10 cellular contexts compared by ENCODE assay signal in the genomic region with DNA sequence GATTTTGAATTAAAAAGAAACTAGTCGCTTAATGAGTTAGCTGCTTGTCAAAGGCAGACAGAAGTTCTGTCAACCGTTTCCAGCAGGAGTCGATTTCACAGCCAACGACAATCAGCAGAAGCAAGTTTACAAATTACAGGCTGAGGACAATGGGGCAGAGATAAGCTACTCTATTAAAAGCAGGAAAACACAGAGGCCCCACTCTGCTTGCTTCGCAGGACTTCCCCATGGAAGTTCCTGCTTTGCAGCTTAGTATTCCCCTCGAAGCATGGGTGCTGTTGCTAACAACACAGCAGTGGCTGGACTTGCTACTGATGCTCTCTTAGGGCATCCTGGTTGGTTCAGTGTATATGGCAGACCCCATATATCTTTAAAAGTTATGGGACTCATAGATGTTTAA. TPM values are rescaled to one million over a fixed set of nuclear protein-coding genes. Genes with fewer than 3 reads are reported as not detected.
A peak's percentile ranks its signal among the peaks of the same experiment; 100 is the strongest.
DNase-seq lines count a peak whose midpoint lies in the region; ATAC-seq, FAIRE-seq and TF ChIP-seq lines count a peak whose summit lies in the region.
"Had no signal": no experiment of that assay in that cellular context is flagged by ENCODE, and none has a peak within 500 bp of the region (broad histone marks: within the 10 kb centered on the region; RNA-seq: fewer than 3 reads in every experiment).

No MANE protein-coding gene starts in this region.

- no peak for TF ChIP-seq CTCF in endothelial cell (IDR thresholded peaks at IDR 0.05; ENCODE audit: unreplicated experiment)
- TF ChIP-seq CTCF in tibial nerve (IDR thresholded peaks at IDR 0.05), result no peak
- TF ChIP-seq CTCF in MM.1S (IDR thresholded peaks at IDR 0.05; ENCODE audit: low read length), result no peak

- H3K9me2 ChIP-seq in MM.1S (replicated peaks; ENCODE audit: insufficient read depth, low read length), result no peaks in the 10 kb centered on the region

- no peaks in the 10 kb centered on the region for H3K36me3 Mint-ChIP-seq in endothelial cell (ENCODE audit: low read depth, unreplicated experiment)

- H3K4me3 Mint-ChIP-seq in endothelial cell (ENCODE audit: unreplicated experiment), result no peak overlapping the region

- H3K4me1 Mint-ChIP-seq in endothelial cell (ENCODE audit: unreplicated experiment), result peaks cover 17% of the 10 kb centered on the region

- H3K79me2 ChIP-seq in MM.1S (ENCODE audit: low read length), result no peaks in the 10 kb centered on the region

- H3K4me3 ChIP-seq in small intestine (ENCODE audit: low read depth in 1 of 2, low read length in 2 of 2), result no peak overlapping the region
- no peak overlapping the region for H3K4me3 ChIP-seq in tibial nerve
- H3K4me3 ChIP-seq in MM.1S (ENCODE audit: low read length), result no peak overlapping the region
- H3K4me3 ChIP-seq: adrenal gland, uterus had no signal

- H2AFZ ChIP-seq in MM.1S (ENCODE audit: low read length), result no peak overlapping the region

- H3K9me3 ChIP-seq in small intestine (ENCODE audit: control insufficient read depth, low read depth) (no peaks in the 10 kb centered on the region), tibial nerve (no peaks in the 10 kb centered on the region), MM.1S (replicated peaks; ENCODE audit: insufficient read depth, low read length) (no peaks in the 10 kb centered on the region)
- H3K9me3 ChIP-seq: adrenal gland, uterus had no signal

- no peaks in the 10 kb centered on the region for H4K20me1 ChIP-seq in MM.1S (ENCODE audit: insufficient read depth, low read length)

- H3K27ac Mint-ChIP-seq in endothelial cell (ENCODE audit: unreplicated experiment), result peak overlapping the region; percentile 98

- no peak for TF ChIP-seq POLR2A in tibial nerve (IDR thresholded peaks at IDR 0.05)

- peak; percentile 40 for ATAC-seq in HG03159 (IDR thresholded peaks at IDR 0.05; ENCODE audit: unreplicated experiment)

- H3K27ac ChIP-seq in small intestine (ENCODE audit: low read depth in 1 of 2, low read length in 1 of 2), result peak overlapping the region in 1 of 2 donors; percentile 40
- H3K27ac ChIP-seq in tibial nerve, result no peak overlapping the region
- no peak overlapping the region for H3K27ac ChIP-seq in MM.1S (ENCODE audit: low read length)
- H3K27ac ChIP-seq: adrenal gland, uterus had no signal

- no peaks in the 10 kb centered on the region for H3K27me3 Mint-ChIP-seq in endothelial cell (ENCODE audit: unreplicated experiment)

- WGBS in small intestine, 3 donors, result 4 to 27% (median 6%) methylated on average over 6 of the region's 6 CpGs
- 60 to 74% methylated on average over 6 of the region's 6 CpGs for WGBS in tibial nerve, 2 donors

- peaks cover 8% of the 10 kb centered on the region for H3F3A ChIP-seq in MM.1S (ENCODE audit: insufficient read depth, low read length)

- peak in 1 of 2 donors; percentile 27 for TF ChIP-seq EP300 in tibial nerve (IDR thresholded peaks at IDR 0.05)

- H3K4me2 ChIP-seq in MM.1S (ENCODE audit: low read depth, low read length), result no peak overlapping the region

- no peak for FAIRE-seq in small intestine (lab: Jason Lieb, UNC)

- H3K27me3 ChIP-seq in small intestine (ENCODE audit: control insufficient read depth in 2 of 2, insufficient read depth in 2 of 2, low read length in 2 of 2), result no peaks in the 10 kb centered on the region
- H3K27me3 ChIP-seq in tibial nerve, result no peaks in the 10 kb centered on the region
- H3K27me3 ChIP-seq in MM.1S (replicated peaks; ENCODE audit: insufficient read depth, low read length), result no peaks in the 10 kb centered on the region
- H3K27me3 ChIP-seq: adrenal gland, uterus had no signal

- H3K36me3 ChIP-seq in small intestine (ENCODE audit: control insufficient read depth in 2 of 2, insufficient read depth in 2 of 2, low read length in 2 of 2), result no peaks in the 10 kb centered on the region
- H3K36me3 ChIP-seq in tibial nerve, result no peaks in the 10 kb centered on the region
- H3K36me3 ChIP-seq in MM.1S (replicated peaks; ENCODE audit: insufficient read depth, low read length), result no peaks in the 10 kb centered on the region
- H3K36me3 ChIP-seq: adrenal gland, uterus had no signal

- DNase-seq in NCI-H82 (lab: John Stamatoyannopoulos, UW) (peak; percentile 5), NCI-H82 treated with DMSO at 0.1 percent for 48 hours (lab: John Stamatoyannopoulos, UW; ENCODE audit: unreplicated experiment) (no peak), endothelial cell (ENCODE audit: low spot score) (peak; percentile 45), small intestine (peak; percentile 63), iPS-NIHi11 (ENCODE audit: low spot score) (no peak), tibial nerve (ENCODE audit: low spot score in 2 of 2) (no peak), MM.1S (no peak)
- DNase-seq: adrenal gland, uterus had no signal

- no peaks in the 10 kb centered on the region for H3K9me3 Mint-ChIP-seq in endothelial cell (ENCODE audit: unreplicated experiment)

- no peak overlapping the region for H3K9ac ChIP-seq in MM.1S (ENCODE audit: low read length)

- peaks cover 2 to 5% of the 10 kb centered on the region in 2 donors for H3K4me1 ChIP-seq in small intestine (ENCODE audit: control insufficient read depth in 2 of 2, insufficient read depth in 1 of 2, low read depth in 1 of 2, low read length in 1 of 2)
- peaks cover 0 to 29% (median 10%) of the 10 kb centered on the region in 4 donors for H3K4me1 ChIP-seq in tibial nerve
- peaks cover 16% of the 10 kb centered on the region for H3K4me1 ChIP-seq in MM.1S (ENCODE audit: low read length)
- H3K4me1 ChIP-seq: uterus had no signal

RNA-seq across cellular contexts. Expression of gene KLF6, which starts 50.8 kb away (rescaled TPM):
- total RNA-seq in endothelial cell (ENCODE audit: unreplicated experiment) (328 TPM), tibial nerve (100 to 1,000 TPM; 156 to 226 (median 189) TPM)
- polyA plus RNA-seq in small intestine, result 10 to 100 TPM; 47.3 to 97.7 (median 63.0) TPM

Comparison
In these comparisons a context has a peak if more than half of its experiments do, and no peak if none do; other contexts are left out.
1. DNase-seq: peak in NCI-H82 (single experiment), endothelial cell (single experiment) and small intestine (single experiment); none in NCI-H82 treated with DMSO at 0.1 percent for 48 hours (single experiment), iPS-NIHi11 (single experiment), tibial nerve (0 of 2) and MM.1S (single experiment).